ENCODE assay signal across 1 cellular context in genomic region chr12:6752931-6753771, GRCh38.
TF ChIP-seq lines count a peak whose summit lies in the region.

Gene MLF2 (minus strand): TSS chr12:6753141. CDS start chr12:6752334, 807 bp downstream.

TF ChIP-seq in HepG2, 621 proteins besides CTCF, POLR2A, EP300 and RAD21 (continued from another document and continues in another):
- no peak for TF ChIP-seq AFF4 (CRISPR knock-in tag; IDR thresholded peaks at IDR 0.05)
- peak; percentile 64; the same call in 1 of the 2 replicates for TF ChIP-seq ZNF230 (CRISPR knock-in tag; IDR thresholded peaks at IDR 0.05)
- peak; percentile 34; the same call in 1 of the 2 replicates for TF ChIP-seq ZKSCAN8 (CRISPR knock-in tag; IDR thresholded peaks at IDR 0.05; ENCODE audit: borderline replicate concordance)
- TF ChIP-seq ZNF33A (CRISPR knock-in tag; IDR thresholded peaks at IDR 0.05; ENCODE audit: borderline replicate concordance) = no peak
- no peak for TF ChIP-seq ZNF546 (CRISPR knock-in tag; conservative IDR thresholded peaks at IDR 0.05)
- TF ChIP-seq ZNF687 (CRISPR knock-in tag; IDR thresholded peaks at IDR 0.05) = peak; percentile 90
- TF ChIP-seq MAFF (IDR thresholded peaks at IDR 0.05; ENCODE audit: low read depth, low read length) = no peak
- TF ChIP-seq AKAP8 (CRISPR knock-in tag; IDR thresholded peaks at IDR 0.05) = no peak
- no peak for TF ChIP-seq FIP1L1 (IDR thresholded peaks at IDR 0.05; ENCODE audit: borderline replicate concordance, insufficient read depth, low read depth, low read length)
- no peak for TF ChIP-seq HNRNPUL1 (IDR thresholded peaks at IDR 0.05; ENCODE audit: low read depth, low read length)
- TF ChIP-seq ZBED4 (CRISPR knock-in tag; IDR thresholded peaks at IDR 0.05; ENCODE audit: borderline replicate concordance) = peak; percentile 80
- no peak for TF ChIP-seq ZNF275 (CRISPR knock-in tag; IDR thresholded peaks at IDR 0.05; ENCODE audit: borderline replicate concordance)
- TF ChIP-seq E2F5 (CRISPR knock-in tag; conservative IDR thresholded peaks at IDR 0.05) = no peak; the same call in 1 of the 2 replicates
- peak; percentile 85; the same call in 1 of the 2 replicates for TF ChIP-seq ZNF224 (CRISPR knock-in tag; IDR thresholded peaks at IDR 0.05)
- no peak; the same call in 1 of the 2 replicates for TF ChIP-seq NKX3-1 (CRISPR knock-in tag; IDR thresholded peaks at IDR 0.05)
- no peak; the same call in 1 of the 2 replicates for TF ChIP-seq AKNA (CRISPR knock-in tag; IDR thresholded peaks at IDR 0.05; ENCODE audit: borderline replicate concordance)
- no peak for TF ChIP-seq PLRG1 (conservative IDR thresholded peaks at IDR 0.05)
- no peak for TF ChIP-seq FLYWCH1 (CRISPR knock-in tag; IDR thresholded peaks at IDR 0.05)
- TF ChIP-seq CENPX (CRISPR knock-in tag; IDR thresholded peaks at IDR 0.05) = no peak
- peak; percentile 36; the same call in 1 of the 2 replicates for TF ChIP-seq MIXL1 (CRISPR knock-in tag; IDR thresholded peaks at IDR 0.05)
- TF ChIP-seq HNRNPL (IDR thresholded peaks at IDR 0.05; ENCODE audit: low read depth, low read length) = 0 out of 2 replicates have a peak, but pooled peaks have one; percentile 38
- TF ChIP-seq HOXA5 (CRISPR knock-in tag; IDR thresholded peaks at IDR 0.05) = peak; percentile 59
- TF ChIP-seq PATZ1 (CRISPR knock-in tag; IDR thresholded peaks at IDR 0.05) = peak; percentile 94
- no peak for TF ChIP-seq HBP1 (CRISPR knock-in tag; IDR thresholded peaks at IDR 0.05; ENCODE audit: low read depth)
- peak; percentile 64; the same call in 1 of the 2 replicates for TF ChIP-seq THAP9 (CRISPR knock-in tag; IDR thresholded peaks at IDR 0.05; ENCODE audit: borderline replicate concordance)
